8 cellular contexts compared by ENCODE assay signal in genomic region chr6:85464260-85464644, GRCh38. TPM values are rescaled to one million over a fixed set of nuclear protein-coding genes. Genes with fewer than 3 reads are reported as not detected.
A peak's percentile ranks its signal among the peaks of the same experiment; 100 is the strongest.
DNase-seq lines count a peak whose midpoint lies in the region; ATAC-seq lines count a peak whose summit lies in the region.

No MANE protein-coding gene starts in this region.

- ATAC-seq in HG03442 (IDR thresholded peaks at IDR 0.05; ENCODE audit: unreplicated experiment) (no peak), HG03432 (IDR thresholded peaks at IDR 0.05; ENCODE audit: unreplicated experiment) (no peak), GM18867 (IDR thresholded peaks at IDR 0.05; ENCODE audit: unreplicated experiment) (no peak), HG03045 (IDR thresholded peaks at IDR 0.05; ENCODE audit: unreplicated experiment) (no peak)

- no peak overlapping the region for H2AFZ ChIP-seq in GM23248

- H3K27ac ChIP-seq in GM23248 = peak overlapping the region; percentile 100

- H3K36me3 ChIP-seq in GM23248 (ENCODE audit: low read depth) = peaks cover 29% of the 10 kb centered on the region

- H3K9me2 ChIP-seq in GM23248 (ENCODE audit: insufficient read depth) = no peaks in the 10 kb centered on the region

- DNase-seq in GM23248 = peak; percentile 99
- peak; percentile 31 for DNase-seq in SK-MEL-5 (ENCODE audit: low read depth, low spot score)
- peak; percentile 97 for DNase-seq in dedifferentiated amniotic fluid mesenchymal stem cell (ENCODE audit: extremely low spot score)
- DNase-seq in smooth muscle cell of the brain vasculature (ENCODE audit: low read depth, low spot score) = peak; percentile 88

- no peaks in the 10 kb centered on the region for H4K20me1 ChIP-seq in GM23248 (ENCODE audit: insufficient read depth)

- H3K4me2 ChIP-seq in GM23248 (ENCODE audit: unreplicated experiment) = peak overlapping the region; percentile 85

- in situ Hi-C loops in GM23248 (cut with MboI) = no loop called here
- in situ Hi-C loops in SK-MEL-5 (cut with HindIII; ENCODE audit: low pct_unique_long_range_greater_than_20kb, low sequenced_read_pairs) = no loop called here

- H3K27me3 ChIP-seq in GM23248 (replicated peaks; ENCODE audit: insufficient read depth) = no peaks in the 10 kb centered on the region

- peak overlapping the region; percentile 88 for H3K9ac ChIP-seq in GM23248

- 0 to 1% methylated on average over 4 of the region's 4 CpGs for WGBS in GM23248 (ENCODE audit: low coverage in 1 of 2, low lambda C conversion rate in 2 of 2, missing lambda C conversion rate in 2 of 2), 2 experiments

- H3K4me1 ChIP-seq in GM23248 (ENCODE audit: insufficient read depth) = peaks cover 85% of the 10 kb centered on the region

- H3K79me2 ChIP-seq in GM23248 (ENCODE audit: insufficient read depth) = peaks cover 79% of the 10 kb centered on the region

- no peaks in the 10 kb centered on the region for H3K9me3 ChIP-seq in GM23248 (ENCODE audit: low read depth)

- H3K4me3 ChIP-seq in GM23248 = peak overlapping the region; percentile 54

- peaks cover 81% of the 10 kb centered on the region for H3F3A ChIP-seq in GM23248 (ENCODE audit: insufficient read depth)

RNA-seq across cellular contexts. Expression of gene NT5E, which starts 14.4 kb away (rescaled TPM):
- 264 and 293 TPM in 2 replicates for total RNA-seq in GM23248 (2014; rRNA removed; shearing (Covaris generic))
- polyA plus RNA-seq in GM23248 (2016; fragmentation: Nextera tagmentation; extraction: Ambion mirVana) = 201 and 205 TPM in 2 replicates
- total RNA-seq in SK-MEL-5 (2014; rRNA removed; shearing (Covaris generic)) = 15.2 and 15.4 TPM in 2 replicates
- 19.1 and 27.4 TPM in 2 replicates for polyA plus RNA-seq in SK-MEL-5 (2015; cell fraction: cytosol; rRNA removed)
- 3.1 and 10.8 TPM in 2 replicates for polyA plus RNA-seq in SK-MEL-5 (2015; cell fraction: nucleus; rRNA removed)

Comparison
In these comparisons a context has a peak if more than half of its experiments do, and no peak if none do; other contexts are left out.
1. DNase-seq: peak in every context shown above with its lines; median percentile 99 in GM23248; 97 in dedifferentiated amniotic fluid mesenchymal stem cell; 88 in smooth muscle cell of the brain vasculature; 31 in SK-MEL-5.
2. RNA of gene NT5E, which starts 14.4 kb away (total RNA-seq): 264 to 293 TPM in GM23248; 15.2 to 15.4 TPM in SK-MEL-5; every median in the first group is over 10 times any median in the second.